ENCODE assay signal across 8 cellular contexts in genomic region chr1:232923739-232924386, GRCh38.
DNase-seq lines count a peak whose midpoint lies in the region; ATAC-seq and TF ChIP-seq lines count a peak whose summit lies in the region.

No MANE protein-coding gene starts in this region.

- POLR2A ChIA-PET in HEK293T (lab: Yijun Ruan, JAX) = no interaction called here

- H3K27ac Mint-ChIP-seq in activated naive CD8-positive, alpha-beta T cell = peak overlapping the region; percentile 91

- peak overlapping the region; percentile 42 for H3K4me3 Mint-ChIP-seq in activated naive CD8-positive, alpha-beta T cell

- H3K9ac ChIP-seq in Loucy (ENCODE audit: low read depth, low read length, poor library complexity, severe bottlenecking) = peak overlapping the region; percentile 43

- H3K4me1 Mint-ChIP-seq in activated naive CD8-positive, alpha-beta T cell (ENCODE audit: low read depth) = peaks cover 38% of the 10 kb centered on the region

- no peak overlapping the region for H3K27ac ChIP-seq in tibial artery

- DNase-seq in stimulated activated CD4-positive, alpha-beta T cell treated with anti-CD3 and anti-CD28 coated beads, TNF-alpha, amount 100 ng/mL, for 48 hours (ENCODE audit: low read depth in 3 of 3) = peak; percentile 27 to 41 (median 31)
- DNase-seq in tibial artery = no peak
- no peak for DNase-seq in HuH-7.5 (ENCODE audit: low spot score)
- no peak for DNase-seq in HEK293T (ENCODE audit: extremely low spot score)

- no peak overlapping the region for H2AFZ ChIP-seq in Loucy (ENCODE audit: low read length)

- H3K36me3 Mint-ChIP-seq in activated naive CD8-positive, alpha-beta T cell = no peaks in the 10 kb centered on the region

- TF ChIP-seq CTCF in Loucy (conservative IDR thresholded peaks at IDR 0.05; ENCODE audit: low read length) (no peak), tibial artery (IDR thresholded peaks at IDR 0.05) (no peak)

- H3K79me2 ChIP-seq in Loucy (ENCODE audit: insufficient read depth, low read length) = no peaks in the 10 kb centered on the region

- intact Hi-C loops in tibial artery (cut with DNase I; ENCODE audit: low total_unique reads) = no loop called here

- no peaks in the 10 kb centered on the region for H3K27me3 Mint-ChIP-seq in activated naive CD8-positive, alpha-beta T cell

- ATAC-seq in GM19397 (IDR thresholded peaks at IDR 0.05; ENCODE audit: unreplicated experiment) (peak; percentile 84), HG02588 (IDR thresholded peaks at IDR 0.05; ENCODE audit: unreplicated experiment) (no peak)

- no peaks in the 10 kb centered on the region for H3K36me3 ChIP-seq in Loucy (ENCODE audit: insufficient read depth, low read length)
- no peaks in the 10 kb centered on the region for H3K36me3 ChIP-seq in tibial artery

- H3K9me3 Mint-ChIP-seq in activated naive CD8-positive, alpha-beta T cell (ENCODE audit: low read depth) = no peaks in the 10 kb centered on the region

- no peaks in the 10 kb centered on the region for H4K20me1 ChIP-seq in Loucy (ENCODE audit: insufficient read depth, low read length, poor library complexity, severe bottlenecking)

- H3K9me2 ChIP-seq in Loucy (replicated peaks; ENCODE audit: low read depth, low read length) = no peaks in the 10 kb centered on the region

- peaks cover 63% of the 10 kb centered on the region for H3K4me1 ChIP-seq in Loucy (ENCODE audit: insufficient read depth, low read length, poor library complexity, severe bottlenecking)
- H3K4me1 ChIP-seq in tibial artery = no peaks in the 10 kb centered on the region

- H3K4me2 ChIP-seq in Loucy (ENCODE audit: low read depth, low read length, poor library complexity, severe bottlenecking) = peak overlapping the region; percentile 69

- H3K9me3 ChIP-seq in Loucy (ENCODE audit: insufficient read depth, low read depth, low read length) (no peaks in the 10 kb centered on the region), tibial artery (no peaks in the 10 kb centered on the region)

- H3K4me3 ChIP-seq in Loucy (ENCODE audit: low read length, poor library complexity, severe bottlenecking) (peak overlapping the region; percentile 44), tibial artery (no peak overlapping the region)

- peaks cover 27% of the 10 kb centered on the region for H3F3A ChIP-seq in Loucy (ENCODE audit: low read depth)

- H3K27me3 ChIP-seq in Loucy (ENCODE audit: insufficient read depth, low read length, poor library complexity, severe bottlenecking) (no peaks in the 10 kb centered on the region), tibial artery (peaks cover 0 to under 1% of the 10 kb centered on the region in 2 donors)

- CTCF ChIA-PET in HEK293T (lab: Yijun Ruan, JAX) = no interaction called here

TF ChIP-seq in HEK293T, 16 proteins besides CTCF, POLR2A, EP300 and RAD21:
- TF ChIP-seq SUZ12 (IDR thresholded peaks at IDR 0.05) = no peak
- TF ChIP-seq FOXM1 (IDR thresholded peaks at IDR 0.05; ENCODE audit: borderline replicate concordance) = no peak
- TF ChIP-seq ELF4 (IDR thresholded peaks at IDR 0.05) = no peak
- TF ChIP-seq FOXK2 (IDR thresholded peaks at IDR 0.05) = no peak
- no peak for TF ChIP-seq SP1 (IDR thresholded peaks at IDR 0.05)
- TF ChIP-seq CTBP1 (IDR thresholded peaks at IDR 0.05; ENCODE audit: borderline replicate concordance) = no peak
- TF ChIP-seq BHLHE40 (IDR thresholded peaks at IDR 0.05; ENCODE audit: borderline replicate concordance) = no peak
- no peak for TF ChIP-seq HDGF (IDR thresholded peaks at IDR 0.05; ENCODE audit: borderline replicate concordance)
- no peak for TF ChIP-seq LEF1 (IDR thresholded peaks at IDR 0.05; ENCODE audit: borderline replicate concordance)
- TF ChIP-seq ARNT (IDR thresholded peaks at IDR 0.05) = no peak
- no peak for TF ChIP-seq NFRKB (IDR thresholded peaks at IDR 0.05)
- TF ChIP-seq FOXA1 (IDR thresholded peaks at IDR 0.05) = no peak

Comparison
In these comparisons a context has a peak if more than half of its experiments do, and no peak if none do; other contexts are left out.
1. DNase-seq: peak in stimulated activated CD4-positive, alpha-beta T cell treated with anti-CD3 and anti-CD28 coated beads, TNF-alpha, amount 100 ng/mL, for 48 hours (3 of 3); none in tibial artery (0 of 2), HuH-7.5 (single experiment) and HEK293T (single experiment).